1 cellular context compared by ENCODE assay signal in genomic region chr1:193054169-193054675, GRCh38.
TF ChIP-seq lines count a peak whose summit lies in the region.

No MANE protein-coding gene starts in this region.

TF ChIP-seq in K562, 482 proteins besides CTCF, POLR2A, EP300 and RAD21:
- TF ChIP-seq FOSL1 (tag; conservative IDR thresholded peaks at IDR 0.05) (no peak), FOXK1 (CRISPR knock-in tag; IDR thresholded peaks at IDR 0.05; ENCODE audit: borderline replicate concordance) (no peak), MTA2 (IDR thresholded peaks at IDR 0.05; ENCODE audit: low read depth) (no peak), SRSF1 (IDR thresholded peaks at IDR 0.05; ENCODE audit: low read depth, low read length) (no peak), ZBTB1 (CRISPR knock-in tag; IDR thresholded peaks at IDR 0.05; ENCODE audit: borderline replicate concordance, low read depth) (no peak), HNRNPK (IDR thresholded peaks at IDR 0.05; ENCODE audit: low read depth, low read length, poor library complexity, severe bottlenecking) (no peak), SLC30A9 (CRISPR knock-in tag; IDR thresholded peaks at IDR 0.05) (no peak), NFIC (IDR thresholded peaks at IDR 0.05) (0 out of 2 replicates have a peak, but pooled peaks have one; percentile 26), BCL6 (CRISPR knock-in tag; IDR thresholded peaks at IDR 0.05) (no peak), MAZ (CRISPR knock-in tag; conservative IDR thresholded peaks at IDR 0.05 in 1 of 2, IDR thresholded peaks at IDR 0.05 in 1 of 2) (no peak), TARDBP (IDR thresholded peaks at IDR 0.05) (no peak), MEIS2 (IDR thresholded peaks at IDR 0.05; ENCODE audit: partially characterized antibody) (peak; percentile 69), ZNF780A (CRISPR knock-in tag; IDR thresholded peaks at IDR 0.05) (no peak), ZNF696 (CRISPR knock-in tag; conservative IDR thresholded peaks at IDR 0.05) (no peak), SETDB1 (IDR thresholded peaks at IDR 0.05; ENCODE audit: low read length) (no peak), STAT5A (IDR thresholded peaks at IDR 0.05; ENCODE audit: borderline replicate concordance, low read length) (no peak), ELK3 (CRISPR knock-in tag; IDR thresholded peaks at IDR 0.05) (no peak), ZNF398 (CRISPR knock-in tag; IDR thresholded peaks at IDR 0.05) (no peak), CAMTA2 (CRISPR knock-in tag; conservative IDR thresholded peaks at IDR 0.05) (no peak), PHF20 (IDR thresholded peaks at IDR 0.05; ENCODE audit: partially characterized antibody) (no peak), OTX1 (CRISPR knock-in tag; IDR thresholded peaks at IDR 0.05) (no peak)
- TF ChIP-seq, protein P1, sequence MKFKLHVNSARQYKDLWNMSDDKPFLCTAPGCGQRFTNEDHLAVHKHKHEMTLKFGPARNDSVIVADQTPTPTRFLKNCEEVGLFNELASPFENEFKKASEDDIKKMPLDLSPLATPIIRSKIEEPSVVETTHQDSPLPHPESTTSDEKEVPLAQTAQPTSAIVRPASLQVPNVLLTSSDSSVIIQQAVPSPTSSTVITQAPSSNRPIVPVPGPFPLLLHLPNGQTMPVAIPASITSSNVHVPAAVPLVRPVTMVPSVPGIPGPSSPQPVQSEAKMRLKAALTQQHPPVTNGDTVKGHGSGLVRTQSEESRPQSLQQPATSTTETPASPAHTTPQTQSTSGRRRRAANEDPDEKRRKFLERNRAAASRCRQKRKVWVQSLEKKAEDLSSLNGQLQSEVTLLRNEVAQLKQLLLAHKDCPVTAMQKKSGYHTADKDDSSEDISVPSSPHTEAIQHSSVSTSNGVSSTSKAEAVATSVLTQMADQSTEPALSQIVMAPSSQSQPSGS (CRISPR knock-in tag; IDR thresholded peaks at IDR 0.05), result no peak
- TF ChIP-seq, protein P2, sequence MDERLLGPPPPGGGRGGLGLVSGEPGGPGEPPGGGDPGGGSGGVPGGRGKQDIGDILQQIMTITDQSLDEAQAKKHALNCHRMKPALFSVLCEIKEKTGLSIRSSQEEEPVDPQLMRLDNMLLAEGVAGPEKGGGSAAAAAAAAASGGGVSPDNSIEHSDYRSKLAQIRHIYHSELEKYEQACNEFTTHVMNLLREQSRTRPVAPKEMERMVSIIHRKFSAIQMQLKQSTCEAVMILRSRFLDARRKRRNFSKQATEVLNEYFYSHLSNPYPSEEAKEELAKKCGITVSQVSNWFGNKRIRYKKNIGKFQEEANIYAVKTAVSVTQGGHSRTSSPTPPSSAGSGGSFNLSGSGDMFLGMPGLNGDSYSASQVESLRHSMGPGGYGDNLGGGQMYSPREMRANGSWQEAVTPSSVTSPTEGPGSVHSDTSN (CRISPR knock-in tag; IDR thresholded peaks at IDR 0.05; ENCODE audit: low read depth), result no peak
- TF ChIP-seq, protein P2 (tag; conservative IDR thresholded peaks at IDR 0.05; ENCODE audit: low read depth), result peak; percentile 67
- TF ChIP-seq, protein P3, sequence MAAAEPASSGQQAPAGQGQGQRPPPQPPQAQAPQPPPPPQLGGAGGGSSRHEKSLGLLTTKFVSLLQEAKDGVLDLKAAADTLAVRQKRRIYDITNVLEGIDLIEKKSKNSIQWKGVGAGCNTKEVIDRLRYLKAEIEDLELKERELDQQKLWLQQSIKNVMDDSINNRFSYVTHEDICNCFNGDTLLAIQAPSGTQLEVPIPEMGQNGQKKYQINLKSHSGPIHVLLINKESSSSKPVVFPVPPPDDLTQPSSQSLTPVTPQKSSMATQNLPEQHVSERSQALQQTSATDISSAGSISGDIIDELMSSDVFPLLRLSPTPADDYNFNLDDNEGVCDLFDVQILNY (CRISPR knock-in tag; IDR thresholded peaks at IDR 0.05), result no peak
- TF ChIP-seq, protein P4, sequence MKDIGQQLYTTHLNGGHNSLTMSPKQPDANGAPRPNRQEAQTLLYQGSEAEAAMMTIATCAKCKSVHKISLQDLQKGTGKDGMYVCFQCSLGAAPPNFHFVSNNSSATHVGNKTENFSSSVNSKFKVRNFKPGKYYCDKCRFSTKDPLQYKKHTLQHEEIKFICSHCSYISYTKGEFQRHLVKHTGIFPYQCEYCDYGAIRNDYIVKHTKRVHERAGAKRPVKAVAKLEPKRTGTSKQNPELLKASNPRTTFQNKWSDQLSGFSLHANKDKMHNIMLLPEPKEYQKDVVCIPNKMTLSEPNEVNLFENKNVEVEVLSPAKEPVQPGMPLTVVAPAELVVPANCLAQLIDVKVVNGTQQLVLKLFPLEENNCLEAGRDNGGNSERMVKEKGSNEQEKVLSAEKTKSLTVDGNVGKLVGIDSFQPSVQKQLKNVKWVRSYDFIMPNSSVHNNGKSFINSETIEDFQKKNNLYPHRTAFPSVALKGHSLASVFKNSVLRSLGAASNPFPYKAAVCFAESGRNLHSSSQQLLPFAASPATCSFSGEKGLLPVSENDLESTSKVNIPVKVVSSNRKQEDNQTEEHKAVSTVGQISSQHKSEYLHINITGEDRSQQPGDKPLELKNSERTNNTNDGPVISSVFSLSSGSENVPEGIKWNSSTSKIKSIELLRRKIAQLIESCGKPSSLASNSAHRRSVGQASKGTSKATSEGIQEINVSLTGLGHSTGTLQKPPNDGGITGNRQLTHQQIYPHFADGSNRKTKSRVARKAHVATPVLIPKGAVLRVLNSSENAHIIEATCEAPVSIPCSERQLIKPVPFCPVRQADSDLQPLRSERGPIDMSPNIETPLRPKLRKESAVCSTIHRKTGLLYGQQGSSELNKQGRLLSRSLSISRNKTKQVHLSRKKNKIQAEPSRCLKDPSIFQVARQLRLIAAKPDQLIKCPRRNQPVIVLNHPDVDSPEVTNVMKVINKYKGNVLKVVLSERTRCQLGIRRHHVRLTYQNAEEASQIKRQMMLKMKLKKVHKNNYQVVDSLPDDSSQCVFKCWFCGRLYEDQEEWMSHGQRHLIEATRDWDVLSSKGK (CRISPR knock-in tag; IDR thresholded peaks at IDR 0.05), result no peak
